8 cellular contexts compared by ENCODE assay signal in the genomic region with DNA sequence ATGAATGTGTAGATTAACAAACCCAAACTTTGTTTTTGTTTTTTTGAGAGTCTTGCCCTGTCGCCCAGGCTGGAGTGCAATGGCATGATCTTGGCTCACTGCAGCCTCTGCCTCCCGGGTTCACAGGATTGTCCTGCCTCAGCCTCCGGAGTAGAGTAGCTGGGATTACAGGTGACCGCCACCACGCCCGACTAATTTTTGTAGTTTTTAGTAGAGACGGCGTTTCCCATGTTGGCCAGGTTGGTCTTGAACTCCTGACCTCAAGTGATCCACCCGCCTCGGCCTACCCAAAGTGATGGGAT. TPM values are rescaled to one million over a fixed set of nuclear protein-coding genes. Genes with fewer than 3 reads are reported as not detected.
A peak's percentile ranks its signal among the peaks of the same experiment; 100 is the strongest.
DNase-seq lines count a peak whose midpoint lies in the region; ATAC-seq and TF ChIP-seq lines count a peak whose summit lies in the region.
"Not testable (repeated sequence)": the region's sequence is repeated elsewhere in the genome, so short reads cannot be mapped to it uniquely, and the experiment has no call there.

No MANE protein-coding gene starts in this region.

- not testable (repeated sequence) for H3K36me3 Mint-ChIP-seq in activated naive CD8-positive, alpha-beta T cell; natural killer cell treated with Interleukin-12 subunit alpha and Interleukin-12 subunit beta and Interleukin-15 and Interleukin-18, amount 100 ng/mL, for 72 hours
- H3K36me3 Mint-ChIP-seq in effector memory CD8-positive, alpha-beta T cell (ENCODE audit: insufficient read depth): peaks cover 48% of the 10 kb centered on the region
- peaks cover 29% of the 10 kb centered on the region for H3K36me3 Mint-ChIP-seq in stimulated activated naive CD8-positive, alpha-beta T cell treated with anti-CD3 and anti-CD28 coated beads, Interleukin-15, Interleukin-2, amounts not matched to agents 100 ng/mL and 50 ng/mL, for 24 hours (ENCODE audit: low read depth)

- not testable (repeated sequence) for H3K27me3 ChIP-seq in HCT116 (ENCODE audit: insufficient read depth, low read length); SJCRH30; iPS-18a (ENCODE audit: control insufficient read depth, insufficient read depth, low read length)

- not testable (repeated sequence) for H3K27me3 Mint-ChIP-seq in activated naive CD8-positive, alpha-beta T cell; effector memory CD8-positive, alpha-beta T cell; natural killer cell treated with Interleukin-12 subunit alpha and Interleukin-12 subunit beta and Interleukin-15 and Interleukin-18, amount 100 ng/mL, for 72 hours; stimulated activated naive CD8-positive, alpha-beta T cell treated with anti-CD3 and anti-CD28 coated beads, Interleukin-15, Interleukin-2, amounts not matched to agents 100 ng/mL and 50 ng/mL, for 24 hours

- DNase-seq in AG04449 (ENCODE audit: low read depth, low spot score); HCT116 (ENCODE audit: low read depth, low spot score); SJCRH30; effector memory CD8-positive, alpha-beta T cell: not testable (repeated sequence)
- peak; percentile 63 for DNase-seq in natural killer cell treated with Interleukin-12 subunit alpha and Interleukin-12 subunit beta and Interleukin-15 and Interleukin-18, amount 100 ng/mL, for 72 hours (ENCODE audit: low spot score)

- peaks cover 25% of the 10 kb centered on the region for H3K4me1 Mint-ChIP-seq in activated naive CD8-positive, alpha-beta T cell (ENCODE audit: low read depth)
- peaks cover 19 to 23% of the 10 kb centered on the region in 2 donors for H3K4me1 Mint-ChIP-seq in effector memory CD8-positive, alpha-beta T cell (ENCODE audit: low read depth in 2 of 2)
- peaks cover 10 to 14% of the 10 kb centered on the region in 2 donors for H3K4me1 Mint-ChIP-seq in natural killer cell treated with Interleukin-12 subunit alpha and Interleukin-12 subunit beta and Interleukin-15 and Interleukin-18, amount 100 ng/mL, for 72 hours (ENCODE audit: low read depth in 2 of 2)
- H3K4me1 Mint-ChIP-seq in stimulated activated naive CD8-positive, alpha-beta T cell treated with anti-CD3 and anti-CD28 coated beads, Interleukin-15, Interleukin-2, amounts not matched to agents 100 ng/mL and 50 ng/mL, for 24 hours (ENCODE audit: low read depth): peaks cover 38% of the 10 kb centered on the region

- POLR2A ChIA-PET in AG04449 (lab: Yijun Ruan, JAX) (interaction anchor here (1.3 to 1.8 kb wide), 3 partner anchors 19 to 60 kb away, joined by 4 to 7 read pairs (median 5); no protein-coding TSS in a partner anchor), HCT116 (lab: Charles Lee) (interaction anchor here (1.7 to 1.8 kb wide), 2 partner anchors 13 to 23 kb away, joined by 4 to 7 read pairs; no protein-coding TSS in a partner anchor)

- CTCF ChIA-PET in AG04449 (lab: Yijun Ruan, JAX) (interaction anchor here (0.8 to 3.2 kb wide), 13 partner anchors 10 to 584 kb away, joined by 3 to 37 read pairs (median 3); a partner anchor contains a TSS), HCT116 (lab: Charles Lee) (interaction anchor here (1.1 to 2.4 kb wide), 7 partner anchors 10 to 473 kb away, joined by 3 to 12 read pairs (median 4); a partner anchor contains a TSS)

- peaks cover 9 to 34% of the 10 kb centered on the region in 2 experiments; a peak in 3 of 4 replicates for H3K4me1 ChIP-seq in HCT116 (ENCODE audit: control insufficient read depth in 1 of 2, insufficient read depth in 2 of 2, low read length in 2 of 2)
- not testable (repeated sequence) for H3K4me1 ChIP-seq in SJCRH30; iPS-18a (ENCODE audit: control insufficient read depth, low read depth, low read length)

- peak overlapping the region; percentile 92 for H3K27ac Mint-ChIP-seq in activated naive CD8-positive, alpha-beta T cell
- peak overlapping the region; percentile 99 for H3K27ac Mint-ChIP-seq in effector memory CD8-positive, alpha-beta T cell
- H3K27ac Mint-ChIP-seq in natural killer cell treated with Interleukin-12 subunit alpha and Interleukin-12 subunit beta and Interleukin-15 and Interleukin-18, amount 100 ng/mL, for 72 hours: peak overlapping the region; percentile 96 to 99
- peak overlapping the region; percentile 99 for H3K27ac Mint-ChIP-seq in stimulated activated naive CD8-positive, alpha-beta T cell treated with anti-CD3 and anti-CD28 coated beads, Interleukin-15, Interleukin-2, amounts not matched to agents 100 ng/mL and 50 ng/mL, for 24 hours

- not testable (repeated sequence) for H3K9me2 ChIP-seq in HCT116 (ENCODE audit: insufficient read depth)

- H4K20me1 ChIP-seq in HCT116 (ENCODE audit: insufficient read depth): not testable (repeated sequence)

- intact Hi-C loops in HCT116 (cut with micrococcal nuclease): loop anchor here (5.0 kb wide), 1 partner anchor 475 kb away; a partner anchor contains a TSS

- not testable (repeated sequence) for TF ChIP-seq CTCF in AG04449 (IDR thresholded peaks at IDR 0.05; ENCODE audit: insufficient read depth, low read length, missing control alignments); HCT116 (IDR thresholded peaks at IDR 0.05 in 2 of 3, conservative IDR thresholded peaks at IDR 0.05 in 1 of 3; ENCODE audit: borderline replicate concordance in 1 of 3, insufficient read depth in 1 of 3, low read depth in 2 of 3, low read length in 2 of 3)

- not testable (repeated sequence) for BruUV-seq in HCT116 (replicated peaks; lab: Mats Ljungman, UMichigan)

- TF ChIP-seq RAD21 in HCT116 (IDR thresholded peaks at IDR 0.05; ENCODE audit: low read depth): not testable (repeated sequence)

- H3K36me3 ChIP-seq in HCT116 (ENCODE audit: control insufficient read depth in 1 of 2, insufficient read depth in 2 of 2, low read length in 2 of 2); iPS-18a (ENCODE audit: control insufficient read depth, low read depth, low read length): not testable (repeated sequence)
- peaks cover 20% of the 10 kb centered on the region for H3K36me3 ChIP-seq in SJCRH30

- peak overlapping the region; percentile 84 for H3K4me2 ChIP-seq in HCT116 (ENCODE audit: low read length)

- not testable (repeated sequence) for H3K9me3 ChIP-seq in HCT116 (ENCODE audit: control insufficient read depth in 1 of 2, insufficient read depth in 1 of 2, low read depth in 1 of 2, low read length in 2 of 2); SJCRH30 (replicated peaks); iPS-18a (ENCODE audit: control insufficient read depth, low read depth, low read length)

- TF ChIP-seq POLR2A in HCT116 (IDR thresholded peaks at IDR 0.05; ENCODE audit: borderline replicate concordance, extremely low read depth, insufficient read depth, insufficient read length): not testable (repeated sequence)

- H3K27ac ChIP-seq in HCT116 (ENCODE audit: low read depth, low read length): peak overlapping the region; percentile 99
- H3K27ac ChIP-seq in SJCRH30: peak overlapping the region; percentile 98
- not testable (repeated sequence) for H3K27ac ChIP-seq in iPS-18a (ENCODE audit: low read length)

- H3K4me3 Mint-ChIP-seq in activated naive CD8-positive, alpha-beta T cell: peak overlapping the region; percentile 98
- H3K4me3 Mint-ChIP-seq in effector memory CD8-positive, alpha-beta T cell: peak overlapping the region; percentile 93 to 96
- peak overlapping the region; percentile 92 for H3K4me3 Mint-ChIP-seq in natural killer cell treated with Interleukin-12 subunit alpha and Interleukin-12 subunit beta and Interleukin-15 and Interleukin-18, amount 100 ng/mL, for 72 hours
- peak overlapping the region; percentile 95 for H3K4me3 Mint-ChIP-seq in stimulated activated naive CD8-positive, alpha-beta T cell treated with anti-CD3 and anti-CD28 coated beads, Interleukin-15, Interleukin-2, amounts not matched to agents 100 ng/mL and 50 ng/mL, for 24 hours

- ATAC-seq in HCT116: peak; percentile 9
- ATAC-seq in effector memory CD8-positive, alpha-beta T cell (replicated peaks); natural killer cell treated with Interleukin-12 subunit alpha and Interleukin-12 subunit beta and Interleukin-15 and Interleukin-18, amount 100 ng/mL, for 72 hours: not testable (repeated sequence)

- H3K79me2 ChIP-seq in HCT116 (ENCODE audit: insufficient read depth, low read length): peaks cover 43% of the 10 kb centered on the region

- H2AFZ ChIP-seq in HCT116 (ENCODE audit: low read depth, low read length, poor library complexity, severe bottlenecking): peak overlapping the region; percentile 86

- not testable (repeated sequence) for H3K9me3 Mint-ChIP-seq in activated naive CD8-positive, alpha-beta T cell (ENCODE audit: low read depth); effector memory CD8-positive, alpha-beta T cell; natural killer cell treated with Interleukin-12 subunit alpha and Interleukin-12 subunit beta and Interleukin-15 and Interleukin-18, amount 100 ng/mL, for 72 hours; stimulated activated naive CD8-positive, alpha-beta T cell treated with anti-CD3 and anti-CD28 coated beads, Interleukin-15, Interleukin-2, amounts not matched to agents 100 ng/mL and 50 ng/mL, for 24 hours

- H3K9ac ChIP-seq in HCT116 (ENCODE audit: low read length): peak overlapping the region; percentile 100
- H3K9ac ChIP-seq in iPS-18a (ENCODE audit: low read length): peak overlapping the region; percentile 100

- peak overlapping the region; percentile 97 for H3K4me3 ChIP-seq in AG04449 (ENCODE audit: low read depth, low read length)
- H3K4me3 ChIP-seq in HCT116 (replicated peaks in 1 of 2; ENCODE audit: low read depth in 1 of 2, low read length in 2 of 2): peak overlapping the region; percentile 95 to 96
- H3K4me3 ChIP-seq in SJCRH30: peak overlapping the region; percentile 95
- peak overlapping the region; percentile 76 for H3K4me3 ChIP-seq in iPS-18a (ENCODE audit: low read length)

- RAD21 ChIA-PET in HCT116 (lab: Charles Lee; ENCODE audit: low non-redundant PET in 1 of 2, low total read pairs in 2 of 2, uncharacterized antibody in 2 of 2, unreplicated experiment in 2 of 2): not testable (repeated sequence)

RNA-seq across cellular contexts. Expression of a gene that starts 0.8 kb away (rescaled TPM):
- 170 TPM for total RNA-seq in HCT116 (2021; ENCODE audit: unreplicated experiment)
- polyA plus RNA-seq in HCT116 (2012): 33.0 and 35.6 TPM in 2 replicates
- 62.0 and 85.5 TPM in 2 replicates for total RNA-seq in SJCRH30 (2014; rRNA removed; shearing (Covaris generic))
- total RNA-seq in natural killer cell treated with Interleukin-12 subunit alpha and Interleukin-12 subunit beta and Interleukin-15 and Interleukin-18, amount 100 ng/mL, for 72 hours: 100 to 1,000 TPM; 248 to 253 TPM
